Comparison of ENCODE assay signal across 27 cellular contexts in the genomic region with DNA sequence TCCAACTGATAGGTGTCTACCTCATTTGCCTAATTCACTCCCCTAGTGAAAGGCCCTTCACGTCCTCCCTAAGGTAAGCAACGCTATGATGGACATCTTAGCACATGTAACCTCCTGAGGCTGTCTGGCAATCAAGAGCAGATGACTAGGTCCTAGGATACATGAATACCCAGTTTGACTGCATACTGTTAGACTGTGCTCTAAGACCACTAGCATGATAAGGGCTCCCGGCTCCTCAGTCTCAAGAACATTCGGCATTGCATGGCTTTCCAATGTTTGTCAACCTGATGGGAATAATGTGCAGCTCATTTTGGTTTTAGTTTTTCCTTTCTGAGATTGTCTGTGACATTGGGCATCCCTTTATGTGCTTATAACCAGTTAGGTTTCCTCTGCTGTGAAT.
DNase-seq lines count a peak whose midpoint lies in the region; FAIRE-seq and TF ChIP-seq lines count a peak whose summit lies in the region.
"Had no signal": no experiment of that assay in that cellular context is flagged by ENCODE, and none has a peak within 500 bp of the region (broad histone marks: within the 10 kb centered on the region; RNA-seq: fewer than 3 reads in every experiment).

No MANE protein-coding gene starts in this region.

- H3K9me3 Mint-ChIP-seq in nephron: no peaks in the 10 kb centered on the region
- H3K9me3 Mint-ChIP-seq: CD8-positive, alpha-beta memory T cell had no signal

- H3K4me3 ChIP-seq in HEK293 (ENCODE audit: low read depth, low read length): no peak overlapping the region
- no peak overlapping the region for H3K4me3 ChIP-seq in esophagus muscularis mucosa
- H3K4me3 ChIP-seq in lower leg skin (ENCODE audit: low read depth, poor library complexity, severe bottlenecking): no peak overlapping the region
- H3K4me3 ChIP-seq: BLaER1 had no signal

- intact Hi-C loops in esophagus muscularis mucosa (cut with DNase I): no loop called here
- intact Hi-C loops in lower leg skin (cut with DNase I; ENCODE audit: low total_unique reads): no loop called here

- DNase-seq in HTR-8/SVneo (ENCODE audit: insufficient read length, low spot score) (no peak), esophagus muscularis mucosa (ENCODE audit: extremely low spot score) (peak; percentile 74), lower leg skin (ENCODE audit: low spot score in 2 of 2) (no peak), anterior cingulate cortex (lab: John Stamatoyannopoulos, UW) (no peak), DMS79 (lab: John Stamatoyannopoulos, UW) (no peak), activated gamma-delta T cell (lab: John Stamatoyannopoulos, UW) (no peak)
- DNase-seq: 8988T; ACHN; BE2C; C1 segment of cervical spinal cord; CD4-positive, alpha-beta memory T cell; CD4-positive, CD25-positive, alpha-beta regulatory T cell; CD8-positive, alpha-beta memory T cell; COR-L47; DMS 273 treated with DMSO at 0.1 percent for 48 hours; DMS153; DMS53; DMS79 treated with DMSO at 0.1 percent for 48 hours; GF-D8 had no signal

- TF ChIP-seq EP300 in esophagus muscularis mucosa (IDR thresholded peaks at IDR 0.05): no peak

- no peaks in the 10 kb centered on the region for H3K36me3 Mint-ChIP-seq in nephron (ENCODE audit: low read depth)
- H3K36me3 Mint-ChIP-seq: CD14-positive monocyte; CD4-positive, alpha-beta memory T cell; CD4-positive, CD25-positive, alpha-beta regulatory T cell had no signal

- peak; percentile 46 for FAIRE-seq in HTR-8/SVneo (lab: Jason Lieb, UNC)
- FAIRE-seq: A204.1, G401.6, GM12891, GM19239 had no signal

- H3K27me3 Mint-ChIP-seq in nephron (ENCODE audit: low read depth): no peaks in the 10 kb centered on the region

- H3K9me3 ChIP-seq in HEK293 (ENCODE audit: control insufficient read depth, insufficient read depth, low read depth, low read length): no peaks in the 10 kb centered on the region
- no peaks in the 10 kb centered on the region for H3K9me3 ChIP-seq in esophagus muscularis mucosa
- H3K9me3 ChIP-seq: BE2C had no signal

- H3K27ac Mint-ChIP-seq in nephron: peak overlapping the region in 2 of 3 experiments; percentile 91 to 94
- H3K27ac Mint-ChIP-seq: CD14-positive monocyte; CD4-positive, CD25-positive, alpha-beta regulatory T cell; CD8-positive, alpha-beta memory T cell had no signal

- TF ChIP-seq CTCF in HEK293 (tag by site-specific recombination; IDR thresholded peaks at IDR 0.05) (no peak), esophagus muscularis mucosa (IDR thresholded peaks at IDR 0.05) (no peak), nephron (IDR thresholded peaks at IDR 0.05; ENCODE audit: unreplicated experiment in 3 of 3) (no peak), lower leg skin (IDR thresholded peaks at IDR 0.05) (no peak)

- H3K4me1 Mint-ChIP-seq in nephron: peaks cover 23% of the 10 kb centered on the region
- H3K4me1 Mint-ChIP-seq: CD4-positive, alpha-beta memory T cell; CD8-positive, alpha-beta memory T cell had no signal

- 92% methylated on average over 4 of the region's 4 CpGs for WGBS in esophagus muscularis mucosa
- 94 to 97% methylated on average over 4 of the region's 4 CpGs for WGBS in lower leg skin, 2 donors

- POLR2A ChIA-PET in HEK293 (lab: Yijun Ruan, JAX): no interaction called here

- no peaks in the 10 kb centered on the region for H3K4me1 ChIP-seq in HEK293 (ENCODE audit: control insufficient read depth, insufficient read depth, low read length)
- H3K4me1 ChIP-seq in esophagus muscularis mucosa: peaks cover under 1 to 3% (median under 1%) of the 10 kb centered on the region in 4 donors
- H3K4me1 ChIP-seq: BE2C, BLaER1 had no signal

- no peaks in the 10 kb centered on the region for H3K36me3 ChIP-seq in HEK293 (ENCODE audit: control insufficient read depth in 2 of 2, insufficient read depth in 1 of 2, low read length in 2 of 2)
- H3K36me3 ChIP-seq in esophagus muscularis mucosa: no peaks in the 10 kb centered on the region
- H3K36me3 ChIP-seq: BE2C, BLaER1 had no signal

- no peak for TF ChIP-seq POLR2A in esophagus muscularis mucosa (IDR thresholded peaks at IDR 0.05; ENCODE audit: low read depth)
- TF ChIP-seq POLR2A in lower leg skin (IDR thresholded peaks at IDR 0.05): no peak

- CTCF ChIA-PET in HEK293 (lab: Yijun Ruan, JAX): interaction anchor here (0.9 kb wide), 1 partner anchor 116 kb away, joined by 4 read pairs; no protein-coding TSS in a partner anchor

- H3K27me3 ChIP-seq in esophagus muscularis mucosa: no peaks in the 10 kb centered on the region
- H3K27me3 ChIP-seq: BE2C, BLaER1 had no signal

- H3K27ac ChIP-seq in HEK293 (ENCODE audit: extremely low read depth, low read depth, low read length) (no peak overlapping the region), esophagus muscularis mucosa (replicated peaks in 1 of 4) (no peak overlapping the region)
- H3K27ac ChIP-seq: BLaER1 had no signal

- no peak overlapping the region for H3K4me3 Mint-ChIP-seq in nephron
- H3K4me3 Mint-ChIP-seq: CD14-positive monocyte; CD4-positive, alpha-beta memory T cell; CD4-positive, CD25-positive, alpha-beta regulatory T cell; CD8-positive, alpha-beta memory T cell had no signal

TF ChIP-seq in HEK293, 187 proteins besides CTCF, POLR2A, EP300 and RAD21:
- TF ChIP-seq ZNF335 (tag by site-specific recombination; conservative IDR thresholded peaks at IDR 0.05) (peak; percentile 43; the same call in 1 of the 2 replicates), GFI1B (tag by site-specific recombination; IDR thresholded peaks at IDR 0.05) (no peak), ZFP41 (tag by site-specific recombination; IDR thresholded peaks at IDR 0.05; ENCODE audit: borderline replicate concordance) (no peak)
- TF ChIP-seq, protein P1, sequence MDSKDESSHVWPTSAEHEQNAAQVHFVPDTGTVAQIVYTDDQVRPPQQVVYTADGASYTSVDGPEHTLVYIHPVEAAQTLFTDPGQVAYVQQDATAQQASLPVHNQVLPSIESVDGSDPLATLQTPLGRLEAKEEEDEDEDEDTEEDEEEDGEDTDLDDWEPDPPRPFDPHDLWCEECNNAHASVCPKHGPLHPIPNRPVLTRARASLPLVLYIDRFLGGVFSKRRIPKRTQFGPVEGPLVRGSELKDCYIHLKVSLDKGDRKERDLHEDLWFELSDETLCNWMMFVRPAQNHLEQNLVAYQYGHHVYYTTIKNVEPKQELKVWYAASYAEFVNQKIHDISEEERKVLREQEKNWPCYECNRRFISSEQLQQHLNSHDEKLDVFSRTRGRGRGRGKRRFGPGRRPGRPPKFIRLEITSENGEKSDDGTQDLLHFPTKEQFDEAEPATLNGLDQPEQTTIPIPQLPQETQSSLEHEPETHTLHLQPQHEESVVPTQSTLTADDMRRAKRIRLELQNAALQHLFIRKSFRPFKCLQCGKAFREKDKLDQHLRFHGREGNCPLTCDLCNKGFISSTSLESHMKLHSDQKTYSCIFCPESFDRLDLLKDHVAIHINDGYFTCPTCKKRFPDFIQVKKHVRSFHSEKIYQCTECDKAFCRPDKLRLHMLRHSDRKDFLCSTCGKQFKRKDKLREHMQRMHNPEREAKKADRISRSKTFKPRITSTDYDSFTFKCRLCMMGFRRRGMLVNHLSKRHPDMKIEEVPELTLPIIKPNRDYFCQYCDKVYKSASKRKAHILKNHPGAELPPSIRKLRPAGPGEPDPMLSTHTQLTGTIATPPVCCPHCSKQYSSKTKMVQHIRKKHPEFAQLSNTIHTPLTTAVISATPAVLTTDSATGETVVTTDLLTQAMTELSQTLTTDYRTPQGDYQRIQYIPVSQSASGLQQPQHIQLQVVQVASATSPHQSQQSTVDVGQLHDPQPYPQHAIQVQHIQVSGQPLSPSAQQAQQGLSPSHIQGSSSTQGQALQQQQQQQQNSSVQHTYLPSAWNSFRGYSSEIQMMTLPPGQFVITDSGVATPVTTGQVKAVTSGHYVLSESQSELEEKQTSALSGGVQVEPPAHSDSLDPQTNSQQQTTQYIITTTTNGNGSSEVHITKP (tag by site-specific recombination; IDR thresholded peaks at IDR 0.05): no peak
